ENCODE assay signal across 21 cellular contexts in the genomic region with DNA sequence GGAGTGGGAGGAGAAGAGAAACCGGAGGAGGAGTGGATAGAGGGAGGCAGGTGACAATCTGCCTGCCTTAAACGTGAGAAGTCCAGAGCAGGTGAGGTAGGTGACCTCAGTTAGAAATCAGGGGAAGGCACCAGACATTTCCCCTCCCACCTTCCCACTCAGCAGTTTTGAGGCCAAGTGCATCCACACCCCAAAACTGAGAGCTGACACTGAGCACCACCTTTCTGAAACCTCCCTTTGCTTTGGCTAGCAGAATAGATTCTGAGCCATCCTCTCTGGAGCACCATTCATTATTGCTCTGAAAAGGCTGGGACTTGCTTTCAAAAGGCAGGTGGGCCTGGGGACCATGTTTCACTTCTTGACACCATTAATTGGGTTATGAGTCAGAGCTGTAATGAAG.
"Had no signal": no experiment of that assay in that cellular context is flagged by ENCODE, and none has a peak within 500 bp of the region (broad histone marks: within the 10 kb centered on the region; RNA-seq: fewer than 3 reads in every experiment).

No MANE protein-coding gene starts in this region.

- H3K36me3 ChIP-seq: ascending aorta, lower lobe of right lung, neutrophil, ovary, thyroid gland had no signal

- H3K4me1 Mint-ChIP-seq: naive thymus-derived CD8-positive, alpha-beta T cell had no signal

- H3K27me3 Mint-ChIP-seq: effector memory CD8-positive, alpha-beta T cell; naive thymus-derived CD8-positive, alpha-beta T cell; stimulated activated naive CD8-positive, alpha-beta T cell treated with anti-CD3 and anti-CD28 coated beads, Interleukin-15, Interleukin-2, amounts not matched to agents 100 ng/mL and 50 ng/mL, for 24 hours had no signal

- H3K4me3 Mint-ChIP-seq: effector memory CD8-positive, alpha-beta T cell; mesothelial cell of epicardium; naive thymus-derived CD8-positive, alpha-beta T cell; stimulated activated naive CD8-positive, alpha-beta T cell treated with anti-CD3 and anti-CD28 coated beads, Interleukin-15, Interleukin-2, amounts not matched to agents 100 ng/mL and 50 ng/mL, for 24 hours; T-helper 1 cell treated with Interleukin-12 subunit alpha and Interleukin-12 subunit beta and Interleukin-4 antibody, amounts not matched to agents 30 μg/mL and 1 μg/mL, for 36 hours; WTC11 had no signal

- H3K4me3 ChIP-seq: ascending aorta, dorsolateral prefrontal cortex, lower lobe of right lung, ovary, psoas muscle, thyroid gland had no signal

- H3K9me3 ChIP-seq: ascending aorta, lower lobe of right lung, neutrophil, ovary, psoas muscle, thyroid gland had no signal

- DNase-seq: activated gamma-delta T cell treated with Interleukin-2 at 50 U/mL for 16 hours; activated T-cell treated with anti-CD3 and anti-CD28 coated beads, Interleukin-2, amount 50 U/mL, for 1 hour; central memory CD4-positive, alpha-beta T cell; dorsolateral prefrontal cortex; effector memory CD8-positive, alpha-beta T cell; lower lobe of right lung; naive thymus-derived CD8-positive, alpha-beta T cell; ovary; psoas muscle; right cardiac atrium; stimulated activated CD4-positive, alpha-beta T cell treated with anti-CD3 and anti-CD28 coated beads, Interleukin-12 subunit alpha, Interleukin-12 subunit beta, amount 100 ng/mL, for 4 hours; stimulated activated CD4-positive, alpha-beta T cell treated with anti-CD3 and anti-CD28 coated beads, Interleukin-1b, Interleukin-23, amount 100 ng/mL, for 48 hours; substantia nigra; T1000; thyroid gland had no signal

- H3K27ac Mint-ChIP-seq: effector memory CD8-positive, alpha-beta T cell; mesothelial cell of epicardium; naive thymus-derived CD8-positive, alpha-beta T cell; stimulated activated naive CD8-positive, alpha-beta T cell treated with anti-CD3 and anti-CD28 coated beads, Interleukin-15, Interleukin-2, amounts not matched to agents 100 ng/mL and 50 ng/mL, for 24 hours; T-helper 1 cell treated with Interleukin-12 subunit alpha and Interleukin-12 subunit beta and Interleukin-4 antibody, amounts not matched to agents 30 μg/mL and 1 μg/mL, for 36 hours; WTC11 had no signal

- H3K27me3 ChIP-seq: ascending aorta, dorsolateral prefrontal cortex, neutrophil, ovary, thyroid gland had no signal

- H3K27ac ChIP-seq: ascending aorta, dorsolateral prefrontal cortex, lower lobe of right lung, neutrophil, ovary, thyroid gland had no signal

- H3K36me3 Mint-ChIP-seq: mesothelial cell of epicardium; naive thymus-derived CD8-positive, alpha-beta T cell had no signal

- H3K9me3 Mint-ChIP-seq: naive thymus-derived CD8-positive, alpha-beta T cell; stimulated activated naive CD8-positive, alpha-beta T cell treated with anti-CD3 and anti-CD28 coated beads, Interleukin-15, Interleukin-2, amounts not matched to agents 100 ng/mL and 50 ng/mL, for 24 hours; T-helper 1 cell treated with Interleukin-12 subunit alpha and Interleukin-12 subunit beta and Interleukin-4 antibody, amounts not matched to agents 30 μg/mL and 1 μg/mL, for 36 hours had no signal

- H3K4me1 ChIP-seq: thyroid gland had no signal
